ENCODE assay signal across 12 cellular contexts in the genomic region with DNA sequence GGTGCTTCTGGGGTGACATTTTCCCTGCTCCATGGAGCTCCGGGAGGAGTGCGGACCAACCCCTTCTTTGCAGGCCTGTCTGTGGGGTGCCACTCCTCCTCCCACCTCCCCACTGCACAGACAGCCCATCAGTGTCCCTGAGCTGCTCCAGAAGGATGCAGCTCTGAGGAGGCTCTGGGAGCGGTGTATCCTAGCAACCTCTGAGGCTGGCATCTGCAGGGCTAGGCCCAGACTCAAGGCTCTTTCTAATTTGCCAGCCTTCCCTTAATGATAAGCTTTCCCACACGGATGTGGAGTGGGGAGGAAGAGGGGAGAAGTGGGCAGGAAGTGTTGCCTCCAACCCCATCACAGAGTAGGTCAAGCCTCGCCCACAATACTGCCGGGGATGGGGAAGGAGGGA.
"Had no signal": no experiment of that assay in that cellular context is flagged by ENCODE, and none has a peak within 500 bp of the region (broad histone marks: within the 10 kb centered on the region; RNA-seq: fewer than 3 reads in every experiment).

No MANE protein-coding gene starts in this region.

- DNase-seq: activated CD4-positive, alpha-beta memory T cell treated with anti-CD3 and anti-CD28 coated beads for 36 hours; activated T-cell treated with anti-CD3 and anti-CD28 coated beads, Interleukin-2, amount 50 U/mL, for 48 hours; effector memory CD4-positive, alpha-beta T cell; kidney glomerular epithelial cell; mesendoderm; SW 1271; transverse colon had no signal

- ATAC-seq: gastroesophageal sphincter had no signal

- H3K27ac ChIP-seq: ascending aorta, coronary artery, gastroesophageal sphincter, right atrium auricular region, skin epidermis had no signal
